Comparison of ENCODE assay signal across 8 cellular contexts in the genomic region with DNA sequence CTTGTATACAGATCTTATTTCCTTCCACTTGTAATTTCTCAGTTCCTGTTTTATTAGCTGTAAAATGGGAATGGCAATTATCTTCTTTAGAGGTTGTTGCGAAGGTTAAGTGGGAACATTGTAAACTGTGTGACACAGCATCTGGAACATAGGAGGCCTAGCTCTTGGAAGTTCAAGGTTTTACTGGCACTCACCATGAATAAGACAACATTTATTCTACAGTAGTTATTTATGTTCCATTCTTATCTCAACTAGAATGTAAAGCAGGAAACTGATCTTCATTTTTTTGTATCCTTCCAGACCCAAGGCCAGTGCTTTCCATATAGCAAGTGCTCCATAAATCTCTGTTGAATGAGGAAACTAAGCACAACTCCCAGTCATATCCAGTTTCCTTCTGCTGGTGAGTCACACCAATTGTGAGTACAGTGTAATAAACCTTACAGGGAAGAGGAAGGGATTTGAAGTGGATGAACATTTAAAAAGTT. TPM values are rescaled to one million over a fixed set of nuclear protein-coding genes. Genes with fewer than 3 reads are reported as not detected.
DNase-seq lines count a peak whose midpoint lies in the region; ATAC-seq, FAIRE-seq and TF ChIP-seq lines count a peak whose summit lies in the region.

No MANE protein-coding gene starts in this region.

- H2AFZ ChIP-seq in astrocyte (ENCODE audit: low read depth, low read length) = no peak overlapping the region
- H2AFZ ChIP-seq in HepG2 (ENCODE audit: low read length) = no peak overlapping the region

- POLR2A ChIA-PET in HepG2 (lab: Yijun Ruan, JAX) = interaction anchor here (1.7 to 2.9 kb wide), 3 partner anchors 10 to 333 kb away, joined by 6 to 37 read pairs (median 12); partner anchors contain the start of gene C1orf52

- H3K36me3 Mint-ChIP-seq in astrocyte (ENCODE audit: low read depth, unreplicated experiment) = peaks cover 18% of the 10 kb centered on the region

- no peaks in the 10 kb centered on the region for H3K9me3 Mint-ChIP-seq in astrocyte (ENCODE audit: unreplicated experiment)

- H3K4me3 ChIP-seq in LNCaP clone FGC (ENCODE audit: low read depth, low read length) (peak overlapping the region; percentile 89), astrocyte (ENCODE audit: insufficient read depth, low read depth, low read length) (peak overlapping the region; percentile 100), HepG2 (replicated peaks in 1 of 3; ENCODE audit: insufficient read depth in 1 of 3, low read depth in 2 of 3, low read length in 3 of 3) (peak overlapping the region; percentile 87 to 100 (median 89); a peak in 5 of 6 replicates)

- H3K4me1 Mint-ChIP-seq in astrocyte (ENCODE audit: low read depth, unreplicated experiment) = peaks cover 39% of the 10 kb centered on the region

- no peaks in the 10 kb centered on the region for H3K27me3 Mint-ChIP-seq in astrocyte (ENCODE audit: low read depth, unreplicated experiment)

- FAIRE-seq in astrocyte (lab: Jason Lieb, UNC) = peak; percentile 60
- no peak for FAIRE-seq in HepG2 (lab: Jason Lieb, UNC)

- DNase-seq in DMS53 (lab: John Stamatoyannopoulos, UW) (peak; percentile 94), LNCaP clone FGC (ENCODE audit: low read depth) (peak; percentile 61), astrocyte (ENCODE audit: low read depth) (peak; percentile 75), HepG2 (ENCODE audit: low spot score) (peak; percentile 29), HPDE6-E6E7 (ENCODE audit: extremely low spot score) (no peak), NCI-H1694 treated with DMSO at 0.1 percent for 48 hours (lab: John Stamatoyannopoulos, UW) (no peak)

- peaks cover 63% of the 10 kb centered on the region for H3K79me2 ChIP-seq in astrocyte (ENCODE audit: insufficient read depth, low read length)
- H3K79me2 ChIP-seq in HepG2 (ENCODE audit: insufficient read depth, low read length) = peaks cover 41% of the 10 kb centered on the region

- TSS peak; percentile 58 for BruUV-seq in HepG2 (replicated peaks; lab: Mats Ljungman, UMichigan)

- no peaks in the 10 kb centered on the region for H3K27me3 ChIP-seq in astrocyte (ENCODE audit: insufficient read depth, low read length)
- H3K27me3 ChIP-seq in HepG2 (ENCODE audit: control insufficient read depth in 1 of 2, insufficient read depth in 2 of 2, low read length in 2 of 2) = no peaks in the 10 kb centered on the region; a peak in 1 of 5 replicates

- intact Hi-C loops in HepG2 (cut with micrococcal nuclease; ENCODE audit: unreplicated experiment) = no loop called here

- H3K36me3 ChIP-seq in astrocyte (ENCODE audit: insufficient read depth, low read length) (peaks cover 18% of the 10 kb centered on the region), HepG2 (replicated peaks in 1 of 2; ENCODE audit: control insufficient read depth in 1 of 2, insufficient read depth in 2 of 2, low read length in 2 of 2) (peaks cover 3 to 15% of the 10 kb centered on the region in 2 experiments)

- H3K4me1 ChIP-seq in astrocyte (ENCODE audit: insufficient read depth, low read length) (peaks cover 34% of the 10 kb centered on the region), HepG2 (ENCODE audit: insufficient read depth, low read length) (peaks cover 75% of the 10 kb centered on the region)

- peak overlapping the region; percentile 88 for H3K4me3 Mint-ChIP-seq in astrocyte (ENCODE audit: unreplicated experiment)

- 74% methylated on average over 1 of the region's 1 CpG for WGBS in HepG2 (ENCODE audit: low lambda C conversion rate)

- TF ChIP-seq POLR2A in HepG2 (IDR thresholded peaks at IDR 0.05; ENCODE audit: insufficient read depth in 1 of 2, low read depth in 2 of 2, low read length in 2 of 2) = no peak

- CTCF ChIA-PET in HepG2 (lab: Yijun Ruan, JAX; ENCODE audit: low intra/inter-chr PET ratio, low total read pairs) = no interaction called here

- no peaks in the 10 kb centered on the region for H3K9me3 ChIP-seq in astrocyte (ENCODE audit: insufficient read depth, low read depth, low read length)
- H3K9me3 ChIP-seq in HepG2 (ENCODE audit: low read length) = no peaks in the 10 kb centered on the region

- in situ Hi-C loops in HepG2 (cut with HindIII; ENCODE audit: extremely low pct_ligation_motif_present, low pct_unique_long_range_greater_than_20kb) = no loop called here

- TF ChIP-seq EP300 in HepG2 (IDR thresholded peaks at IDR 0.05; ENCODE audit: low read depth in 2 of 2, low read length in 2 of 2) (no peak), HepG2 (CRISPR knock-in tag; IDR thresholded peaks at IDR 0.05; ENCODE audit: borderline replicate concordance) (no peak)

- TF ChIP-seq CTCF in LNCaP clone FGC (IDR thresholded peaks at IDR 0.05; ENCODE audit: control insufficient read depth, extremely low read depth, insufficient read depth) (no peak), astrocyte (IDR thresholded peaks at IDR 0.05; ENCODE audit: insufficient read depth, low read depth, low read length) (no peak), HepG2 (CRISPR knock-in tag; IDR thresholded peaks at IDR 0.05) (no peak)

- no peak for TF ChIP-seq RAD21 in HepG2 (CRISPR knock-in tag; IDR thresholded peaks at IDR 0.05)

- H4K20me1 ChIP-seq in astrocyte (ENCODE audit: insufficient read depth, low read length) (peaks cover 45% of the 10 kb centered on the region), HepG2 (ENCODE audit: insufficient read depth, low read length) (0 out of 2 replicates have a peak, but pooled peaks cover 5% of the 10 kb centered on the region)

- H3K4me2 ChIP-seq in astrocyte (ENCODE audit: low read length) = peak overlapping the region; percentile 87
- H3K4me2 ChIP-seq in HepG2 (ENCODE audit: low read depth, low read length) = peak overlapping the region; percentile 84

- ATAC-seq in HepG2 (no peak), HG03159 (IDR thresholded peaks at IDR 0.05; ENCODE audit: unreplicated experiment) (no peak), HG02938 (IDR thresholded peaks at IDR 0.05; ENCODE audit: unreplicated experiment) (no peak)

- H3K27ac ChIP-seq in astrocyte (ENCODE audit: low read depth, low read length) (peak overlapping the region; percentile 94), HepG2 (ENCODE audit: extremely low read length, insufficient read depth, low read length) (peak overlapping the region; percentile 83)

- H3K9ac ChIP-seq in astrocyte (ENCODE audit: low read length) = peak overlapping the region; percentile 99
- peak overlapping the region; percentile 95 for H3K9ac ChIP-seq in HepG2 (ENCODE audit: insufficient read depth, low read depth, low read length)

- H3K27ac Mint-ChIP-seq in astrocyte (ENCODE audit: unreplicated experiment) = peak overlapping the region; percentile 89

RNA-seq across cellular contexts. Expression of gene BCL10, which starts 1.4 kb away (rescaled TPM):
- total RNA-seq in astrocyte (36.4 and 38.4 TPM in 2 replicates), HepG2 (2016; rRNA removed; fragmentation: Illumina TruSeq; extraction: Trizol) (14.1 and 20.0 TPM in 2 replicates)
- 4.5 and 4.9 TPM in 2 replicates for total RNA-seq in HepG2 (2016; cell fraction: cytosol; rRNA removed; fragmentation: Illumina TruSeq; extraction: Trizol; ENCODE audit: low read depth)
- total RNA-seq in HepG2 (2016; cell fraction: insoluble cytoplasmic fraction; rRNA removed; fragmentation: Illumina TruSeq; extraction: Trizol) = 13.6 and 16.8 TPM in 2 replicates
- 11.2 and 12.0 TPM in 2 replicates for total RNA-seq in HepG2 (2016; cell fraction: membrane; rRNA removed; fragmentation: Illumina TruSeq; extraction: Trizol)
- total RNA-seq in HepG2 (2016; cell fraction: nucleus; rRNA removed; fragmentation: Illumina TruSeq; extraction: Trizol) = 10.9 and 11.5 TPM in 2 replicates
- 3.7 and 3.8 TPM in 2 replicates for polyA plus RNA-seq in HepG2 (2011; rRNA removed)
- polyA plus RNA-seq in HepG2 (2011; cell fraction: cytosol; rRNA removed) = 2.7 TPM in 2 replicates
- 2.7 and 3.0 TPM in 2 replicates for polyA plus RNA-seq in HepG2 (2011; cell fraction: nucleus; rRNA removed)
- 5.5 and 6.6 TPM in 2 replicates for polyA plus RNA-seq in HepG2 (2012)
- 0.95 and 1.2 TPM in 2 replicates for polyA plus RNA-seq in HepG2 (2016; cell fraction: cytosol; fragmentation: Illumina TruSeq; extraction: Trizol; ENCODE audit: low read depth)
- 14.1 and 14.9 TPM in 2 replicates for polyA plus RNA-seq in HepG2 (2016; cell fraction: insoluble cytoplasmic fraction; fragmentation: Illumina TruSeq; extraction: Trizol; ENCODE audit: low read depth)
- 3.2 and 3.8 TPM in 2 replicates for polyA plus RNA-seq in HepG2 (2016; cell fraction: membrane; fragmentation: Illumina TruSeq; extraction: Trizol; ENCODE audit: low read depth)
- polyA plus RNA-seq in HepG2 (2016; cell fraction: nucleus; fragmentation: Illumina TruSeq; extraction: Trizol; ENCODE audit: insufficient read depth, low read depth) = 9.1 and 9.7 TPM in 2 replicates
- polyA minus RNA-seq in HepG2 (2011; rRNA and poly(A)+ RNA removed; ENCODE audit: low replicate concordance) = 6.7 and 7.6 TPM in 2 replicates
- 6.9 and 7.7 TPM in 2 replicates for polyA minus RNA-seq in HepG2 (2011; cell fraction: cytosol; rRNA and poly(A)+ RNA removed)
- 18.7 and 23.1 TPM in 2 replicates for polyA minus RNA-seq in HepG2 (2011; cell fraction: nucleus; rRNA and poly(A)+ RNA removed)

RNA-seq across cellular contexts. Expression of gene C1orf52, which starts 15.5 kb away (rescaled TPM):
- 42.4 and 44.5 TPM in 2 replicates for total RNA-seq in astrocyte
- 19.4 and 23.0 TPM in 2 replicates for total RNA-seq in HepG2 (2016; rRNA removed; fragmentation: Illumina TruSeq; extraction: Trizol)
- 3.1 and 4.1 TPM in 2 replicates for total RNA-seq in HepG2 (2016; cell fraction: cytosol; rRNA removed; fragmentation: Illumina TruSeq; extraction: Trizol; ENCODE audit: low read depth)
- total RNA-seq in HepG2 (2016; cell fraction: insoluble cytoplasmic fraction; rRNA removed; fragmentation: Illumina TruSeq; extraction: Trizol) = 17.6 and 28.5 TPM in 2 replicates
- total RNA-seq in HepG2 (2016; cell fraction: membrane; rRNA removed; fragmentation: Illumina TruSeq; extraction: Trizol) = 12.6 and 13.8 TPM in 2 replicates
- 11.1 and 11.5 TPM in 2 replicates for total RNA-seq in HepG2 (2016; cell fraction: nucleus; rRNA removed; fragmentation: Illumina TruSeq; extraction: Trizol)
- polyA plus RNA-seq in HepG2 (2011; rRNA removed) = 25.8 and 27.4 TPM in 2 replicates
- polyA plus RNA-seq in HepG2 (2011; cell fraction: cytosol; rRNA removed) = 13.2 and 20.6 TPM in 2 replicates
- 27.9 and 30.9 TPM in 2 replicates for polyA plus RNA-seq in HepG2 (2011; cell fraction: nucleus; rRNA removed)
- polyA plus RNA-seq in HepG2 (2012) = 19.6 and 23.2 TPM in 2 replicates
- 5.2 and 6.2 TPM in 2 replicates for polyA plus RNA-seq in HepG2 (2016; cell fraction: cytosol; fragmentation: Illumina TruSeq; extraction: Trizol; ENCODE audit: low read depth)
- 34.5 and 38.9 TPM in 2 replicates for polyA plus RNA-seq in HepG2 (2016; cell fraction: insoluble cytoplasmic fraction; fragmentation: Illumina TruSeq; extraction: Trizol; ENCODE audit: low read depth)
- polyA plus RNA-seq in HepG2 (2016; cell fraction: membrane; fragmentation: Illumina TruSeq; extraction: Trizol; ENCODE audit: low read depth) = 11.3 and 11.5 TPM in 2 replicates
- polyA plus RNA-seq in HepG2 (2016; cell fraction: nucleus; fragmentation: Illumina TruSeq; extraction: Trizol; ENCODE audit: insufficient read depth, low read depth) = 23.9 and 25.0 TPM in 2 replicates
- polyA minus RNA-seq in HepG2 (2011; rRNA and poly(A)+ RNA removed; ENCODE audit: low replicate concordance) = 8.4 and 10.7 TPM in 2 replicates
- polyA minus RNA-seq in HepG2 (2011; cell fraction: cytosol; rRNA and poly(A)+ RNA removed) = 8.9 and 9.1 TPM in 2 replicates
- 16.0 and 16.9 TPM in 2 replicates for polyA minus RNA-seq in HepG2 (2011; cell fraction: nucleus; rRNA and poly(A)+ RNA removed)

Comparison
In these comparisons a context has a peak if more than half of its experiments do, and no peak if none do; other contexts are left out.
1. DNase-seq: peak in DMS53 (single experiment), LNCaP clone FGC (single experiment), astrocyte (single experiment) and HepG2 (single experiment); none in HPDE6-E6E7 (single experiment) and NCI-H1694 treated with DMSO at 0.1 percent for 48 hours (single experiment).
2. Peak in every context shown above with its lines, with median percentiles within 50 percentile points of each other: H3K4me3 ChIP-seq.